8 cellular contexts compared by ENCODE assay signal in the genomic region with DNA sequence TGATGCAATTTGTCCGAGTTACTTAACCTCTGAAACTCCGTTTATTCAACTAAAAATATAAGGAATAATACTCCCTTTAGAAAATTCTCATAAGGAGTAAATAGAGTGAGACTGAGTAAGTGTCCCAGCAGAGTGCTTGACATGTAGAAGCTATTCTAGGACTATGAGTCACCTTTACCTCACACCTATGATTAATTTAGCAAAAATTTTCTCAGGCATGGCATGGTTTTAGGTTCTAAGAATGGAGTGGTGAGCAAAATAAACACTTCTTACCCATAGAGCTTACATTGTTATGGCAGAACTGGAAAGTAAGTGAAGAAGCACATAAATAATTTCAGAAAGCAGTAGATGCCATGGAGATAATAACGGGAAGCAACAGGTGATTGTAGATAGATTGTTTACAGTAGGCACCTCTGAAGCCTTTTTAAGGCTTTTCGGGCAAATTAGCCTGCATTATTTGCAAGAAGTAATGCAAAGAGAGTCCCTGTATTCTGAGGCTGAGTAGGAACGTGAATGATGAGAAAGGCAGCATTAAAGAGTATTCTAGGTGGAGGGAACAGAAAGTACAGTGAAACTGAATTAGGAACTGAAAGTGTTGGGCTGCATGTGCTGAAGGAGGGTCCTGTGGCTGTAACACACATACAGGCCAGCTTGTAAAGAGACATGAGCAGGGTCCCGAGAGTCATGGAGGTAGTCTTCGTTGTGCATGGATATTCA.
A peak's percentile ranks its signal among the peaks of the same experiment; 100 is the strongest.
DNase-seq lines count a peak whose midpoint lies in the region; ATAC-seq and TF ChIP-seq lines count a peak whose summit lies in the region.

No MANE protein-coding gene starts in this region.

- TF ChIP-seq CTCF in RWPE1 (conservative IDR thresholded peaks at IDR 0.05; ENCODE audit: low read depth) (no peak), left lung (IDR thresholded peaks at IDR 0.05) (no peak), ovary (IDR thresholded peaks at IDR 0.05) (no peak)

- H3K4me3 ChIP-seq in left lung, result no peak overlapping the region
- no peak overlapping the region for H3K4me3 ChIP-seq in ovary

- H3K27ac ChIP-seq in RWPE1, result no peak overlapping the region
- peak overlapping the region; percentile 29 to 37 for H3K27ac ChIP-seq in left lung
- H3K27ac ChIP-seq in ovary, result no peak overlapping the region

- H3K36me3 ChIP-seq in left lung (no peaks in the 10 kb centered on the region), ovary (no peaks in the 10 kb centered on the region)

- CTCF ChIA-PET in RWPE1 (lab: Yijun Ruan, JAX), result interaction anchor here (0.5 kb wide), 1 partner anchor 531 kb away, joined by 3 read pairs; no protein-coding TSS in a partner anchor

- H3K27me3 ChIP-seq in left lung (no peaks in the 10 kb centered on the region), ovary (no peaks in the 10 kb centered on the region)

- WGBS in ovary, 3 donors, result 94 to 96% (median 95%) methylated on average over 7 of the region's 7 CpGs

- intact Hi-C loops in left lung (cut with DNase I), result no loop called here
- intact Hi-C loops in ovary (cut with DNase I), result no loop called here

- ATAC-seq in GM19324 (IDR thresholded peaks at IDR 0.05; ENCODE audit: low FRiP score, unreplicated experiment) (peak; percentile 98), HG03159 (IDR thresholded peaks at IDR 0.05; ENCODE audit: unreplicated experiment) (peak; percentile 98), left lung (peak; percentile 97)

- no peak for TF ChIP-seq POLR2A in ovary (IDR thresholded peaks at IDR 0.05)

- POLR2A ChIA-PET in RWPE1 (lab: Yijun Ruan, JAX; ENCODE audit: low non-redundant PET), result no interaction called here

- TF ChIP-seq EP300 in ovary (IDR thresholded peaks at IDR 0.05), result no peak

- H3K9me3 ChIP-seq in left lung (no peaks in the 10 kb centered on the region), ovary (no peaks in the 10 kb centered on the region)

- DNase-seq in DMS53 treated with DMSO at 0.1 percent for 48 hours (lab: John Stamatoyannopoulos, UW; ENCODE audit: unreplicated experiment), result peak; percentile 92
- peak; percentile 79 for DNase-seq in RWPE1 (ENCODE audit: low spot score)
- DNase-seq in left lung, result no peak
- DNase-seq in globus pallidus (ENCODE audit: low spot score), result no peak
- no peak for DNase-seq in foreskin melanocyte
- no peak for DNase-seq in ovary

- H3K4me1 ChIP-seq in left lung (peaks cover 0 to 5% of the 10 kb centered on the region in 2 donors), ovary (ENCODE audit: insufficient read depth) (no peaks in the 10 kb centered on the region)

Comparison
In these comparisons a context has a peak if more than half of its experiments do, and no peak if none do; other contexts are left out.
1. DNase-seq: peak in DMS53 treated with DMSO at 0.1 percent for 48 hours (single experiment) and RWPE1 (single experiment); none in left lung (0 of 2), globus pallidus (single experiment), foreskin melanocyte (single experiment) and ovary (0 of 5).
2. H3K27ac ChIP-seq: peak in left lung (2 of 2); none in RWPE1 (single experiment) and ovary (0 of 2).
3. Peak in every context shown above with its lines, with median percentiles within 50 percentile points of each other: ATAC-seq.